Comparison of ENCODE assay signal across 2 cellular contexts in genomic region chr1:244057474-244058385, GRCh38.
TF ChIP-seq lines count a peak whose summit lies in the region.

No MANE protein-coding gene starts in this region.

TF ChIP-seq in SK-N-SH treated with all-trans-retinoic acid at 6 μM for 48 hours, 23 proteins besides CTCF, POLR2A, EP300 and RAD21 (continued from another document):
- peak; percentile 63; the same call in 1 of the 2 replicates for TF ChIP-seq PATZ1 (CRISPR knock-in tag; IDR thresholded peaks at IDR 0.05; ENCODE audit: borderline replicate concordance)
- no peak for TF ChIP-seq ZNF8 (CRISPR knock-in tag; IDR thresholded peaks at IDR 0.05)
- TF ChIP-seq ISL1 (CRISPR knock-in tag; IDR thresholded peaks at IDR 0.05), result 0 out of 2 replicates have a peak, but pooled peaks have one; percentile 14
- TF ChIP-seq PPARA (CRISPR knock-in tag; IDR thresholded peaks at IDR 0.05; ENCODE audit: borderline replicate concordance), result no peak
- peak; percentile 75; the same call in 1 of the 2 replicates for TF ChIP-seq GLIS3 (CRISPR knock-in tag; IDR thresholded peaks at IDR 0.05)
- no peak; the same call in 1 of the 2 replicates for TF ChIP-seq TOX (CRISPR knock-in tag; IDR thresholded peaks at IDR 0.05; ENCODE audit: borderline replicate concordance)
- no peak for TF ChIP-seq ZNF565 (CRISPR knock-in tag; conservative IDR thresholded peaks at IDR 0.05; ENCODE audit: low read depth)
- peak; percentile 67; the same call in 1 of the 2 replicates for TF ChIP-seq ZC3H10 (CRISPR knock-in tag; IDR thresholded peaks at IDR 0.05)
- 0 out of 2 replicates have a peak, but pooled peaks have one; percentile 2 for TF ChIP-seq ZFP30 (CRISPR knock-in tag; IDR thresholded peaks at IDR 0.05)
- TF ChIP-seq CREB5 (CRISPR knock-in tag; IDR thresholded peaks at IDR 0.05; ENCODE audit: low read depth), result peak; percentile 64; the same call in 1 of the 2 replicates
- TF ChIP-seq POU6F1 (CRISPR knock-in tag; IDR thresholded peaks at IDR 0.05; ENCODE audit: borderline replicate concordance, low read depth), result no peak; the same call in 1 of the 2 replicates
- TF ChIP-seq TCF4 (CRISPR knock-in tag; IDR thresholded peaks at IDR 0.05; ENCODE audit: borderline replicate concordance), result no peak
- TF ChIP-seq ARNTL (CRISPR knock-in tag; IDR thresholded peaks at IDR 0.05; ENCODE audit: borderline replicate concordance, low read depth), result 0 out of 2 replicates have a peak, but pooled peaks have one; percentile 24
- TF ChIP-seq BACH2 (CRISPR knock-in tag; IDR thresholded peaks at IDR 0.05; ENCODE audit: borderline replicate concordance), result no peak
- TF ChIP-seq ZFP3 (CRISPR knock-in tag; IDR thresholded peaks at IDR 0.05), result no peak
- no peak for TF ChIP-seq ESRRG (CRISPR knock-in tag; IDR thresholded peaks at IDR 0.05)
- TF ChIP-seq RARB (CRISPR knock-in tag; IDR thresholded peaks at IDR 0.05), result 0 out of 2 replicates have a peak, but pooled peaks have one; percentile 14
- TF ChIP-seq CSDC2 (CRISPR knock-in tag; IDR thresholded peaks at IDR 0.05), result no peak
- no peak for TF ChIP-seq SNAI2 (CRISPR knock-in tag; IDR thresholded peaks at IDR 0.05)
- TF ChIP-seq CSRNP3 (CRISPR knock-in tag; IDR thresholded peaks at IDR 0.05), result peak; percentile 48; the same call in 1 of the 2 replicates

TF ChIP-seq in SK-N-SH, 30 proteins besides CTCF, POLR2A, EP300 and RAD21 (continued from another document):
- TF ChIP-seq ZBTB33 (IDR thresholded peaks at IDR 0.05; ENCODE audit: borderline replicate concordance, low read depth) (no peak), REST (IDR thresholded peaks at IDR 0.05; ENCODE audit: low read depth, low read length) (no peak), MAX (IDR thresholded peaks at IDR 0.05; ENCODE audit: low read depth) (no peak), FOXJ3 (CRISPR knock-in tag; IDR thresholded peaks at IDR 0.05) (no peak), FOSL2 (IDR thresholded peaks at IDR 0.05; ENCODE audit: borderline replicate concordance, low read depth) (no peak)
